ENCODE assay signal across 1 cellular context in the genomic region with DNA sequence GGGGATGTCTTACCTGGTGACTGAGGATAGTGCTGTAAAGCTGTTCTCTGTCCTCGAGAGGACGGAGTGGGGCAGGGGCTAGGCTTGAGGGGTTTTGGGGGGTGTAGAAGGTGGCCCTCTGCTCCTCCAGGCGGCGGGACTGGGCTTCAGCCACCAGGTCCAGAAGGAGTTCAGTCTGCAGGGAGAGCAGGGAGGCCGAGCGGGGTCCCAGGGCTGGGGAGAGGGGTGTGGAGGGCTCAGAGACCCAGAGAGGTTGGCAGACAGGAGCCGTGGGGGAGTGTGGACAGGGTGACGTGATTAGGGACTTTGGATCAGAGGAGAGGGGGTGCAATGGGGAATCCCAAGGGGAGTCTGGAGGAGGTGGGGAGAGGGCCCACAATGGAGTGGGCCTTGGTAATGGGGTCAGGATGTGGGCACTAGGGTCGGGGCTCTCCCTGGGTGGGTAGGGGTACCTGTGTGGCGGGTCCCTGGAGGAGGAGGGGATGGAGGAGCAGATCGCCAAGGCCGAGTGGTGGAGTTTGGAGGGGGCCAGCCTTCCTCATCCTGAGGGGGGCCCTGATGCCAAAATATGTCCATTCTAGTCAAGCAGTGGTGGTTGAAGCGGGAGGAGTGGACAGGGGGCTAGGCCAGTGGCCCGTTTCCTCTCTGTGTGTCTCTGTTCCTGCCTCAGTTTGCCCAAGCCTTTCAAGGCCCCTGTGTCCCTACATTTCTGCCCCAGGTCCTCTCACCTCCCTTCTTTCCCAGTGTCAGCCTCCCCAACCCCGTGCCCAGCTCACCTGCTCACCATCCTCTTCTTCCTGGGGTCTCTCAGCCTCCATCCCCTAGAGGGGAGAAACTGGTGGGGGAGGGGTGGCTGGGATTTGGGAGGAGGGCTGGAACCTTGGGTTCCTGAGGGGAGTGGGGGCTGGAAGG.
TF ChIP-seq lines count a peak whose summit lies in the region.

No MANE protein-coding gene starts in this region.

TF ChIP-seq in HepG2, 621 proteins besides CTCF, POLR2A, EP300 and RAD21:
- TF ChIP-seq, protein P1, sequence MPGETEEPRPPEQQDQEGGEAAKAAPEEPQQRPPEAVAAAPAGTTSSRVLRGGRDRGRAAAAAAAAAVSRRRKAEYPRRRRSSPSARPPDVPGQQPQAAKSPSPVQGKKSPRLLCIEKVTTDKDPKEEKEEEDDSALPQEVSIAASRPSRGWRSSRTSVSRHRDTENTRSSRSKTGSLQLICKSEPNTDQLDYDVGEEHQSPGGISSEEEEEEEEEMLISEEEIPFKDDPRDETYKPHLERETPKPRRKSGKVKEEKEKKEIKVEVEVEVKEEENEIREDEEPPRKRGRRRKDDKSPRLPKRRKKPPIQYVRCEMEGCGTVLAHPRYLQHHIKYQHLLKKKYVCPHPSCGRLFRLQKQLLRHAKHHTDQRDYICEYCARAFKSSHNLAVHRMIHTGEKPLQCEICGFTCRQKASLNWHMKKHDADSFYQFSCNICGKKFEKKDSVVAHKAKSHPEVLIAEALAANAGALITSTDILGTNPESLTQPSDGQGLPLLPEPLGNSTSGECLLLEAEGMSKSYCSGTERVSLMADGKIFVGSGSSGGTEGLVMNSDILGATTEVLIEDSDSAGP (CRISPR knock-in tag; IDR thresholded peaks at IDR 0.05; ENCODE audit: borderline replicate concordance): peak; percentile 1; the same call in 1 of the 2 replicates
- TF ChIP-seq ZFY (CRISPR knock-in tag; IDR thresholded peaks at IDR 0.05) (no peak), TARDBP (CRISPR knock-in tag; IDR thresholded peaks at IDR 0.05) (no peak), ZNF841 (CRISPR knock-in tag; IDR thresholded peaks at IDR 0.05; ENCODE audit: borderline replicate concordance) (no peak)
- TF ChIP-seq, protein P2, sequence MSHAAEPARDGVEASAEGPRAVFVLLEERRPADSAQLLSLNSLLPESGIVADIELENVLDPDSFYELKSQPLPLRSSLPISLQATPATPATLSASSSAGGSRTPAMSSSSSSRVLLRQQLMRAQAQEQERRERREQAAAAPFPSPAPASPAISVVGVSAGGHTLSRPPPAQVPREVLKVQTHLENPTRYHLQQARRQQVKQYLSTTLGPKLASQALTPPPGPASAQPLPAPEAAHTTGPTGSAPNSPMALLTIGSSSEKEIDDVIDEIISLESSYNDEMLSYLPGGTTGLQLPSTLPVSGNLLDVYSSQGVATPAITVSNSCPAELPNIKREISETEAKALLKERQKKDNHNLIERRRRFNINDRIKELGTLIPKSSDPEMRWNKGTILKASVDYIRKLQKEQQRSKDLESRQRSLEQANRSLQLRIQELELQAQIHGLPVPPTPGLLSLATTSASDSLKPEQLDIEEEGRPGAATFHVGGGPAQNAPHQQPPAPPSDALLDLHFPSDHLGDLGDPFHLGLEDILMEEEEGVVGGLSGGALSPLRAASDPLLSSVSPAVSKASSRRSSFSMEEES (CRISPR knock-in tag; IDR thresholded peaks at IDR 0.05): no peak
- TF ChIP-seq, protein P3, sequence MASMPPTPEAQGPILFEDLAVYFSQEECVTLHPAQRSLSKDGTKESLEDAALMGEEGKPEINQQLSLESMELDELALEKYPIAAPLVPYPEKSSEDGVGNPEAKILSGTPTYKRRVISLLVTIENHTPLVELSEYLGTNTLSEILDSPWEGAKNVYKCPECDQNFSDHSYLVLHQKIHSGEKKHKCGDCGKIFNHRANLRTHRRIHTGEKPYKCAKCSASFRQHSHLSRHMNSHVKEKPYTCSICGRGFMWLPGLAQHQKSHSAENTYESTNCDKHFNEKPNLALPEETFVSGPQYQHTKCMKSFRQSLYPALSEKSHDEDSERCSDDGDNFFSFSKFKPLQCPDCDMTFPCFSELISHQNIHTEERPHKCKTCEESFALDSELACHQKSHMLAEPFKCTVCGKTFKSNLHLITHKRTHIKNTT (CRISPR knock-in tag; IDR thresholded peaks at IDR 0.05): no peak
